Comparison of ENCODE assay signal across 8 cellular contexts in the genomic region with DNA sequence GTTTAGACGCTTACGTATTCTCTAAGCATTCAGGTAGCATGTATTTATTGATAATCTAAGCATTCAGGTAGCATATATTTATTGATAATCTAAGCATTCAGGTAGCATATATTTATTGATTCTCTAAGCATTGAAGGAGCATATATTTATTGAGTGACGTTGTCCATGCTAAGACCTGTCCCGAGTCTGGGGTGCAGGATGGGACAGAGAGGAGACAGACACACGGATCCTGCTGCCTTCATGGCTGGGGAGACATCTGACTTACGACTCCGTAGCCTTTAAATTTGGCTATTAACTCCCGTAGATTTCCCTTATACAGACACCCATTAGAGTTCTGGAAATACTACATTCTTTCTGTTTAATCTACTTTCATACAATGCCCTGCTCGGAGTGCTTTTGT. TPM values are rescaled to one million over a fixed set of nuclear protein-coding genes. Genes with fewer than 3 reads are reported as not detected.
DNase-seq lines count a peak whose midpoint lies in the region; ATAC-seq, FAIRE-seq and TF ChIP-seq lines count a peak whose summit lies in the region.

No MANE protein-coding gene starts in this region.

- DNase-seq in T-helper 2 cell treated with Interferon-gamma antibody and Interleukin-4, amounts not matched to agents 5 μg/mL and 100 μg/mL, for 36 hours (ENCODE audit: low spot score), result no peak
- DNase-seq in T-helper 2 cell (no peak), kidney (no peak), substantia nigra (lab: John Stamatoyannopoulos, UW) (no peak), GM19238 (ENCODE audit: insufficient read length, low spot score) (no peak), nucleus accumbens (lab: John Stamatoyannopoulos, UW) (no peak)
- no peak for DNase-seq in activated CD4-positive, alpha-beta memory T cell treated with anti-CD3 and anti-CD28 coated beads, Interleukin-2, amount 10 ng/mL, durations not matched to agents 7 days and 5 days

- peaks cover 35% of the 10 kb centered on the region for H3K36me3 Mint-ChIP-seq in T-helper 2 cell treated with Interferon-gamma antibody and Interleukin-4, amounts not matched to agents 5 μg/mL and 100 μg/mL, for 36 hours (ENCODE audit: low read depth)
- H3K36me3 Mint-ChIP-seq in activated CD4-positive, alpha-beta memory T cell treated with anti-CD3 and anti-CD28 coated beads, Interleukin-2, amount 10 ng/mL, durations not matched to agents 7 days and 5 days (ENCODE audit: low read depth), result peaks cover 35% of the 10 kb centered on the region

- H3K27ac Mint-ChIP-seq in T-helper 2 cell treated with Interferon-gamma antibody and Interleukin-4, amounts not matched to agents 5 μg/mL and 100 μg/mL, for 36 hours, result peak overlapping the region; percentile 86
- no peak overlapping the region for H3K27ac Mint-ChIP-seq in activated CD4-positive, alpha-beta memory T cell treated with anti-CD3 and anti-CD28 coated beads, Interleukin-2, amount 10 ng/mL, durations not matched to agents 7 days and 5 days

- TF ChIP-seq CTCF in kidney (IDR thresholded peaks at IDR 0.05; ENCODE audit: borderline replicate concordance, extremely low read depth, insufficient read depth), result no peak

- POLR2A ChIA-PET in activated CD4-positive, alpha-beta memory T cell treated with anti-CD3 and anti-CD28 coated beads, Interleukin-2, amount 10 ng/mL, durations not matched to agents 7 days and 5 days (lab: Charles Lee), result interaction anchor here (0.9 to 1.3 kb wide), 4 partner anchors 17 to 771 kb away, joined by 3 to 4 read pairs (median 4); no protein-coding TSS in a partner anchor

- H3K36me3 ChIP-seq in kidney (ENCODE audit: control insufficient read depth in 1 of 2, insufficient read depth in 2 of 2, low read length in 2 of 2), result peaks cover 3 to 7% of the 10 kb centered on the region in 2 donors

- peaks cover 30% of the 10 kb centered on the region for H3K9me3 Mint-ChIP-seq in T-helper 2 cell treated with Interferon-gamma antibody and Interleukin-4, amounts not matched to agents 5 μg/mL and 100 μg/mL, for 36 hours
- H3K9me3 Mint-ChIP-seq in activated CD4-positive, alpha-beta memory T cell treated with anti-CD3 and anti-CD28 coated beads, Interleukin-2, amount 10 ng/mL, durations not matched to agents 7 days and 5 days, result peaks cover 27% of the 10 kb centered on the region

- no peak overlapping the region for H3K27ac ChIP-seq in kidney (ENCODE audit: low read depth in 2 of 2, low read length in 2 of 2)
- H3K27ac ChIP-seq in substantia nigra (ENCODE audit: low read depth, low read length, poor library complexity, severe bottlenecking), result peak overlapping the region; percentile 77

- H3K4me1 Mint-ChIP-seq in T-helper 2 cell treated with Interferon-gamma antibody and Interleukin-4, amounts not matched to agents 5 μg/mL and 100 μg/mL, for 36 hours (ENCODE audit: low read depth), result peaks cover 12% of the 10 kb centered on the region
- H3K4me1 Mint-ChIP-seq in activated CD4-positive, alpha-beta memory T cell treated with anti-CD3 and anti-CD28 coated beads, Interleukin-2, amount 10 ng/mL, durations not matched to agents 7 days and 5 days, result peaks cover 9% of the 10 kb centered on the region

- peak overlapping the region; percentile 94 for H3K4me3 Mint-ChIP-seq in T-helper 2 cell treated with Interferon-gamma antibody and Interleukin-4, amounts not matched to agents 5 μg/mL and 100 μg/mL, for 36 hours
- peak overlapping the region; percentile 79 for H3K4me3 Mint-ChIP-seq in activated CD4-positive, alpha-beta memory T cell treated with anti-CD3 and anti-CD28 coated beads, Interleukin-2, amount 10 ng/mL, durations not matched to agents 7 days and 5 days

- peak overlapping the region; percentile 86 to 92 for H3K4me3 ChIP-seq in kidney (ENCODE audit: low read length in 2 of 2)

- FAIRE-seq in kidney (lab: Jason Lieb, UNC), result no peak

- no peaks in the 10 kb centered on the region for H3K27me3 Mint-ChIP-seq in T-helper 2 cell treated with Interferon-gamma antibody and Interleukin-4, amounts not matched to agents 5 μg/mL and 100 μg/mL, for 36 hours (ENCODE audit: low read depth)
- H3K27me3 Mint-ChIP-seq in activated CD4-positive, alpha-beta memory T cell treated with anti-CD3 and anti-CD28 coated beads, Interleukin-2, amount 10 ng/mL, durations not matched to agents 7 days and 5 days, result peaks cover 9% of the 10 kb centered on the region

- peaks cover 0 to 3% of the 10 kb centered on the region in 2 donors for H3K4me1 ChIP-seq in kidney (ENCODE audit: control insufficient read depth in 1 of 2, insufficient read depth in 1 of 2, low read depth in 1 of 2, low read length in 2 of 2)

- ATAC-seq in GM21423 (IDR thresholded peaks at IDR 0.05; ENCODE audit: unreplicated experiment), result no peak

- CTCF ChIA-PET in activated CD4-positive, alpha-beta memory T cell treated with anti-CD3 and anti-CD28 coated beads, Interleukin-2, amount 10 ng/mL, durations not matched to agents 7 days and 5 days (lab: Charles Lee), result interaction anchor here (1.1 to 1.5 kb wide), 2 partner anchors 77 to 222 kb away, joined by 3 to 4 read pairs; no protein-coding TSS in a partner anchor

- no peaks in the 10 kb centered on the region for H3K9me3 ChIP-seq in kidney (ENCODE audit: control insufficient read depth in 1 of 2, low read length in 2 of 2)

- H3K9ac ChIP-seq in kidney (ENCODE audit: low read length in 2 of 2), result peak overlapping the region; percentile 39 to 67

- intact Hi-C loops in kidney (cut with DNase I), result no loop called here

RNA-seq across cellular contexts. Expression of gene SCCPDH, which starts 1.0 kb away (rescaled TPM):
- 1 to 10 TPM; 7.7 to 8.1 TPM for total RNA-seq in activated CD4-positive, alpha-beta memory T cell treated with anti-CD3 and anti-CD28 coated beads, Interleukin-2, amount 10 ng/mL, durations not matched to agents 7 days and 5 days
- 37.2 TPM for total RNA-seq in kidney
- 48.6 TPM for polyA plus RNA-seq in kidney (ENCODE audit: insufficient read depth, low read depth, low replicate concordance)
